Comparison of ENCODE assay signal across 1 cellular context in the genomic region with DNA sequence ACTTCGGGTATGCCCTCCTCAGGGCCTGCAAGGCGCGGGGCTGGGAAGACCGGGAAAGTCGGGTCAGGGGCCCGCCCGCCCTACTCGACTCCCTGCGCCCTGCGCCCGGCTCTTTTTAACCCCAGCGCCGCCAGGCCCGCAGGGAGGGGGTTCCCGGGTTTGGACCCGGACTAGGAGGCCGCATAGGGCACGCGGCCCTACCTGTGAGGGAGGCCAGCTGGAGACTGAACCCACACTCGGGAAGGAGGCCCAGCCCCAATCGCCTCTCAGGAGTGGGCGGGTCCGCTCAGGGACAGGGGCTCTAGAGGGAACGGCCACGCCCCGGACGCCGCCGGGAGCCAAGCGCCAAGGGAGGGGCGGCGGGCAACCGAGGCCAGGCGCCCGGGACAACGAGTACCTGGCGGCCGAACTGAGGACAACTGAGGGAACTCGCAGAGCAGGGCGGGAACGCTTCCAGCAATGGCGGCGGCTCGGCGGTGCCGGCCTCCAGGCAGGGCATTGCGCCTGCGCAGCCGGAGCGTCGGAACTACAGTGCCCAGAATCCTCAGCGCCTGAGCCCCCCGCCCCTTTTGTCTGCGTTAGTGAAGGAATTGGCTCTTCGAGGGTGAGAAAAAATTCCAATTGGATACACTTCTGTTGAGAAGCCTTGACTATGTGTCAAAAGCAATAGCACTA.
TF ChIP-seq lines count a peak whose summit lies in the region.

A gene (minus strand): TSS at position 484 of the 675 bp plus-strand sequence.

TF ChIP-seq in K562, 482 proteins besides CTCF, POLR2A, EP300 and RAD21 (continued from another document and continues in another):
- TF ChIP-seq, protein P1, sequence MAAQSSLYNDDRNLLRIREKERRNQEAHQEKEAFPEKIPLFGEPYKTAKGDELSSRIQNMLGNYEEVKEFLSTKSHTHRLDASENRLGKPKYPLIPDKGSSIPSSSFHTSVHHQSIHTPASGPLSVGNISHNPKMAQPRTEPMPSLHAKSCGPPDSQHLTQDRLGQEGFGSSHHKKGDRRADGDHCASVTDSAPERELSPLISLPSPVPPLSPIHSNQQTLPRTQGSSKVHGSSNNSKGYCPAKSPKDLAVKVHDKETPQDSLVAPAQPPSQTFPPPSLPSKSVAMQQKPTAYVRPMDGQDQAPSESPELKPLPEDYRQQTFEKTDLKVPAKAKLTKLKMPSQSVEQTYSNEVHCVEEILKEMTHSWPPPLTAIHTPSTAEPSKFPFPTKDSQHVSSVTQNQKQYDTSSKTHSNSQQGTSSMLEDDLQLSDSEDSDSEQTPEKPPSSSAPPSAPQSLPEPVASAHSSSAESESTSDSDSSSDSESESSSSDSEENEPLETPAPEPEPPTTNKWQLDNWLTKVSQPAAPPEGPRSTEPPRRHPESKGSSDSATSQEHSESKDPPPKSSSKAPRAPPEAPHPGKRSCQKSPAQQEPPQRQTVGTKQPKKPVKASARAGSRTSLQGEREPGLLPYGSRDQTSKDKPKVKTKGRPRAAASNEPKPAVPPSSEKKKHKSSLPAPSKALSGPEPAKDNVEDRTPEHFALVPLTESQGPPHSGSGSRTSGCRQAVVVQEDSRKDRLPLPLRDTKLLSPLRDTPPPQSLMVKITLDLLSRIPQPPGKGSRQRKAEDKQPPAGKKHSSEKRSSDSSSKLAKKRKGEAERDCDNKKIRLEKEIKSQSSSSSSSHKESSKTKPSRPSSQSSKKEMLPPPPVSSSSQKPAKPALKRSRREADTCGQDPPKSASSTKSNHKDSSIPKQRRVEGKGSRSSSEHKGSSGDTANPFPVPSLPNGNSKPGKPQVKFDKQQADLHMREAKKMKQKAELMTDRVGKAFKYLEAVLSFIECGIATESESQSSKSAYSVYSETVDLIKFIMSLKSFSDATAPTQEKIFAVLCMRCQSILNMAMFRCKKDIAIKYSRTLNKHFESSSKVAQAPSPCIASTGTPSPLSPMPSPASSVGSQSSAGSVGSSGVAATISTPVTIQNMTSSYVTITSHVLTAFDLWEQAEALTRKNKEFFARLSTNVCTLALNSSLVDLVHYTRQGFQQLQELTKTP (IDR thresholded peaks at IDR 0.05; ENCODE audit: low read depth in 1 of 2, partially characterized antibody in 2 of 2) = peak in 1 of 2 experiments; percentile 87
- TF ChIP-seq PCBP2 (IDR thresholded peaks at IDR 0.05; ENCODE audit: low read depth, low read length, poor library complexity, severe bottlenecking) (no peak), CXXC5 (CRISPR knock-in tag; IDR thresholded peaks at IDR 0.05) (peak; percentile 54; the same call in 1 of the 2 replicates), NFIC (IDR thresholded peaks at IDR 0.05) (peak; percentile 52), GABPA (tag; conservative IDR thresholded peaks at IDR 0.05; ENCODE audit: low read depth) (0 out of 2 replicates have a peak, but pooled peaks have one; percentile 22), KLF13 (tag; IDR thresholded peaks at IDR 0.05; ENCODE audit: borderline replicate concordance, low read depth) (peak; percentile 89), SRF (CRISPR knock-in tag; IDR thresholded peaks at IDR 0.05) (peak in 1 of 2 experiments; percentile 67; a peak in 1 of 4 replicates), CREM (IDR thresholded peaks at IDR 0.05; ENCODE audit: low read depth) (0 out of 2 replicates have a peak, but pooled peaks have one; percentile 13), KAT7 (CRISPR knock-in tag; IDR thresholded peaks at IDR 0.05; ENCODE audit: borderline replicate concordance) (peak; percentile 55; the same call in 1 of the 2 replicates), RBBP5 (IDR thresholded peaks at IDR 0.05; ENCODE audit: borderline replicate concordance, insufficient read depth, low read length, poor library complexity, severe bottlenecking) (peak; percentile 52), MBD2 (IDR thresholded peaks at IDR 0.05; ENCODE audit: borderline replicate concordance, low read depth) (peak; percentile 51; the same call in 1 of the 2 replicates), HDAC1 (IDR thresholded peaks at IDR 0.05) (0 out of 4 replicates have a peak, but pooled peaks of 1 of the 2 experiments have one; percentile 30), ZNF75A (CRISPR knock-in tag; IDR thresholded peaks at IDR 0.05) (no peak), MTA3 (IDR thresholded peaks at IDR 0.05; ENCODE audit: borderline replicate concordance) (peak; percentile 71; the same call in 1 of the 2 replicates), TBP (optimal IDR thresholded peaks at IDR 0.05; ENCODE audit: low read depth, low read length) (peak; percentile 59), MEIS2 (IDR thresholded peaks at IDR 0.05; ENCODE audit: partially characterized antibody) (peak; percentile 60), RB1 (IDR thresholded peaks at IDR 0.05; ENCODE audit: low read depth) (peak; percentile 52; the same call in 1 of the 2 replicates), SUPT5H (IDR thresholded peaks at IDR 0.05) (peak; percentile 62), SAP30 (IDR thresholded peaks at IDR 0.05; ENCODE audit: borderline replicate concordance, insufficient read depth, low read depth, low read length, poor library complexity, severe bottlenecking) (peak; percentile 30), TBL1XR1 (IDR thresholded peaks at IDR 0.05; ENCODE audit: low read length in 2 of 2) (no peak), ATF7 (IDR thresholded peaks at IDR 0.05) (peak; percentile 34; the same call in 1 of the 2 replicates), NRF1 (conservative IDR thresholded peaks at IDR 0.05 in 1 of 2, IDR thresholded peaks at IDR 0.05 in 1 of 2) (peak; percentile 96 to 97), RBFOX2 (IDR thresholded peaks at IDR 0.05; ENCODE audit: low read depth, low read length) (peak; percentile 89), YY1 (IDR thresholded peaks at IDR 0.05; ENCODE audit: borderline replicate concordance in 1 of 3, control insufficient read depth in 1 of 3, extremely low read depth in 1 of 3, insufficient read depth in 3 of 3, insufficient read length in 1 of 3, insufficient replicate concordance in 2 of 3, low read depth in 1 of 3, low read length in 2 of 3) (peak; percentile 81 to 98 (median 95)), ZFX (CRISPR knock-in tag; IDR thresholded peaks at IDR 0.05) (peak; percentile 90), ZNF586 (CRISPR knock-in tag; conservative IDR thresholded peaks at IDR 0.05) (no peak), ZBTB7A (IDR thresholded peaks at IDR 0.05; ENCODE audit: borderline replicate concordance, control insufficient read depth, low read depth, low read length) (peak; percentile 70; the same call in 1 of the 2 replicates), POLR2G (IDR thresholded peaks at IDR 0.05; ENCODE audit: low read depth, low read length) (peak; percentile 87), RBM22 (IDR thresholded peaks at IDR 0.05; ENCODE audit: low read depth, low read length, poor library complexity, severe bottlenecking) (no peak), HMGN3 (IDR thresholded peaks at IDR 0.05; ENCODE audit: borderline replicate concordance, extremely low read depth, insufficient read length, low read depth, low read length) (peak; percentile 68), ZNF76 (CRISPR knock-in tag; IDR thresholded peaks at IDR 0.05; ENCODE audit: borderline replicate concordance) (0 out of 2 replicates have a peak, but pooled peaks have one; percentile 59), SIX5 (IDR thresholded peaks at IDR 0.05; ENCODE audit: borderline replicate concordance in 1 of 2, insufficient read depth in 1 of 2, low read depth in 1 of 2, low read length in 2 of 2) (peak; percentile 59 to 62; a peak in 3 of 4 replicates), PHF8 (IDR thresholded peaks at IDR 0.05; ENCODE audit: borderline replicate concordance, low read length) (peak; percentile 72), PTBP1 (IDR thresholded peaks at IDR 0.05; ENCODE audit: low read depth, low read length) (no peak), EGR1 (conservative IDR thresholded peaks at IDR 0.05) (peak; percentile 57), ATF1 (CRISPR knock-in tag; IDR thresholded peaks at IDR 0.05) (no peak), ATF1 (tag; IDR thresholded peaks at IDR 0.05) (peak; percentile 23; the same call in 1 of the 2 replicates), MAZ (CRISPR knock-in tag; conservative IDR thresholded peaks at IDR 0.05 in 1 of 2, IDR thresholded peaks at IDR 0.05 in 1 of 2) (peak; percentile 36 to 75; a peak in 2 of 4 replicates), MYC (IDR thresholded peaks at IDR 0.05; ENCODE audit: low read depth, low read length) (peak; percentile 25; the same call in 1 of the 2 replicates), MYC (CRISPR knock-in tag; IDR thresholded peaks at IDR 0.05; ENCODE audit: borderline replicate concordance, low read depth) (no peak), FUS (optimal IDR thresholded peaks at IDR 0.05; ENCODE audit: low read depth, low read length) (no peak)
- TF ChIP-seq, protein P2, sequence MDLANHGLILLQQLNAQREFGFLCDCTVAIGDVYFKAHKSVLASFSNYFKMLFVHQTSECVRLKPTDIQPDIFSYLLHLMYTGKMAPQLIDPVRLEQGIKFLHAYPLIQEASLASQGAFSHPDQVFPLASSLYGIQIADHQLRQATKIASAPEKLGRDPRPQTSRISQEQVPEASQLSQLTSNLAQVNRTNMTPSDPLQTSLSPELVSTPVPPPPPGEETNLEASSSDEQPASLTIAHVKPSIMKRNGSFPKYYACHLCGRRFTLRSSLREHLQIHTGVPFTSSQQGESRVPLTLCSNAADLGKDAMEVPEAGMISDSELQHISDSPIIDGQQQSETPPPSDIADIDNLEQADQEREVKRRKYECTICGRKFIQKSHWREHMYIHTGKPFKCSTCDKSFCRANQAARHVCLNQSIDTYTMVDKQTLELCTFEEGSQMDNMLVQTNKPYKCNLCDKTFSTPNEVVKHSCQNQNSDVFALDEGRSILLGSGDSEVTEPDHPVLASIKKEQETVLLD (IDR thresholded peaks at IDR 0.05) = peak; percentile 75
- TF ChIP-seq, protein P3, sequence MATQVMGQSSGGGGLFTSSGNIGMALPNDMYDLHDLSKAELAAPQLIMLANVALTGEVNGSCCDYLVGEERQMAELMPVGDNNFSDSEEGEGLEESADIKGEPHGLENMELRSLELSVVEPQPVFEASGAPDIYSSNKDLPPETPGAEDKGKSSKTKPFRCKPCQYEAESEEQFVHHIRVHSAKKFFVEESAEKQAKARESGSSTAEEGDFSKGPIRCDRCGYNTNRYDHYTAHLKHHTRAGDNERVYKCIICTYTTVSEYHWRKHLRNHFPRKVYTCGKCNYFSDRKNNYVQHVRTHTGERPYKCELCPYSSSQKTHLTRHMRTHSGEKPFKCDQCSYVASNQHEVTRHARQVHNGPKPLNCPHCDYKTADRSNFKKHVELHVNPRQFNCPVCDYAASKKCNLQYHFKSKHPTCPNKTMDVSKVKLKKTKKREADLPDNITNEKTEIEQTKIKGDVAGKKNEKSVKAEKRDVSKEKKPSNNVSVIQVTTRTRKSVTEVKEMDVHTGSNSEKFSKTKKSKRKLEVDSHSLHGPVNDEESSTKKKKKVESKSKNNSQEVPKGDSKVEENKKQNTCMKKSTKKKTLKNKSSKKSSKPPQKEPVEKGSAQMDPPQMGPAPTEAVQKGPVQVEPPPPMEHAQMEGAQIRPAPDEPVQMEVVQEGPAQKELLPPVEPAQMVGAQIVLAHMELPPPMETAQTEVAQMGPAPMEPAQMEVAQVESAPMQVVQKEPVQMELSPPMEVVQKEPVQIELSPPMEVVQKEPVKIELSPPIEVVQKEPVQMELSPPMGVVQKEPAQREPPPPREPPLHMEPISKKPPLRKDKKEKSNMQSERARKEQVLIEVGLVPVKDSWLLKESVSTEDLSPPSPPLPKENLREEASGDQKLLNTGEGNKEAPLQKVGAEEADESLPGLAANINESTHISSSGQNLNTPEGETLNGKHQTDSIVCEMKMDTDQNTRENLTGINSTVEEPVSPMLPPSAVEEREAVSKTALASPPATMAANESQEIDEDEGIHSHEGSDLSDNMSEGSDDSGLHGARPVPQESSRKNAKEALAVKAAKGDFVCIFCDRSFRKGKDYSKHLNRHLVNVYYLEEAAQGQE (CRISPR knock-in tag; IDR thresholded peaks at IDR 0.05; ENCODE audit: low read depth) = 0 out of 2 replicates have a peak, but pooled peaks have one; percentile 21
- TF ChIP-seq, protein P4, sequence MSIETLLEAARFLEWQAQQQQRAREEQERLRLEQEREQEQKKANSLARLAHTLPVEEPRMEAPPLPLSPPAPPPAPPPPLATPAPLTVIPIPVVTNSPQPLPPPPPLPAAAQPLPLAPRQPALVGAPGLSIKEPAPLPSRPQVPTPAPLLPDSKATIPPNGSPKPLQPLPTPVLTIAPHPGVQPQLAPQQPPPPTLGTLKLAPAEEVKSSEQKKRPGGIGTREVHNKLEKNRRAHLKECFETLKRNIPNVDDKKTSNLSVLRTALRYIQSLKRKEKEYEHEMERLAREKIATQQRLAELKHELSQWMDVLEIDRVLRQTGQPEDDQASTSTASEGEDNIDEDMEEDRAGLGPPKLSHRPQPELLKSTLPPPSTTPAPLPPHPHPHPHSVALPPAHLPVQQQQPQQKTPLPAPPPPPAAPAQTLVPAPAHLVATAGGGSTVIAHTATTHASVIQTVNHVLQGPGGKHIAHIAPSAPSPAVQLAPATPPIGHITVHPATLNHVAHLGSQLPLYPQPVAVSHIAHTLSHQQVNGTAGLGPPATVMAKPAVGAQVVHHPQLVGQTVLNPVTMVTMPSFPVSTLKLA (conservative IDR thresholded peaks at IDR 0.05) = peak in 1 of 2 experiments; percentile 43; a peak in 2 of 4 replicates
- TF ChIP-seq, protein P5, sequence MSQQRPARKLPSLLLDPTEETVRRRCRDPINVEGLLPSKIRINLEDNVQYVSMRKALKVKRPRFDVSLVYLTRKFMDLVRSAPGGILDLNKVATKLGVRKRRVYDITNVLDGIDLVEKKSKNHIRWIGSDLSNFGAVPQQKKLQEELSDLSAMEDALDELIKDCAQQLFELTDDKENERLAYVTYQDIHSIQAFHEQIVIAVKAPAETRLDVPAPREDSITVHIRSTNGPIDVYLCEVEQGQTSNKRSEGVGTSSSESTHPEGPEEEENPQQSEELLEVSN (IDR thresholded peaks at IDR 0.05; ENCODE audit: borderline replicate concordance in 1 of 2, extremely low read depth in 1 of 2, insufficient read depth in 1 of 2, insufficient read length in 1 of 2, low read depth in 1 of 2, low read length in 1 of 2, poor library complexity in 1 of 2, severe bottlenecking in 1 of 2) = peak; percentile 53 to 62
- TF ChIP-seq, protein P6, sequence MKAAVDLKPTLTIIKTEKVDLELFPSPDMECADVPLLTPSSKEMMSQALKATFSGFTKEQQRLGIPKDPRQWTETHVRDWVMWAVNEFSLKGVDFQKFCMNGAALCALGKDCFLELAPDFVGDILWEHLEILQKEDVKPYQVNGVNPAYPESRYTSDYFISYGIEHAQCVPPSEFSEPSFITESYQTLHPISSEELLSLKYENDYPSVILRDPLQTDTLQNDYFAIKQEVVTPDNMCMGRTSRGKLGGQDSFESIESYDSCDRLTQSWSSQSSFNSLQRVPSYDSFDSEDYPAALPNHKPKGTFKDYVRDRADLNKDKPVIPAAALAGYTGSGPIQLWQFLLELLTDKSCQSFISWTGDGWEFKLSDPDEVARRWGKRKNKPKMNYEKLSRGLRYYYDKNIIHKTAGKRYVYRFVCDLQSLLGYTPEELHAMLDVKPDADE (conservative IDR thresholded peaks at IDR 0.05; ENCODE audit: control insufficient read depth, low read depth, low read length) = peak; percentile 69; the same call in 1 of the 2 replicates
- TF ChIP-seq, protein P7, sequence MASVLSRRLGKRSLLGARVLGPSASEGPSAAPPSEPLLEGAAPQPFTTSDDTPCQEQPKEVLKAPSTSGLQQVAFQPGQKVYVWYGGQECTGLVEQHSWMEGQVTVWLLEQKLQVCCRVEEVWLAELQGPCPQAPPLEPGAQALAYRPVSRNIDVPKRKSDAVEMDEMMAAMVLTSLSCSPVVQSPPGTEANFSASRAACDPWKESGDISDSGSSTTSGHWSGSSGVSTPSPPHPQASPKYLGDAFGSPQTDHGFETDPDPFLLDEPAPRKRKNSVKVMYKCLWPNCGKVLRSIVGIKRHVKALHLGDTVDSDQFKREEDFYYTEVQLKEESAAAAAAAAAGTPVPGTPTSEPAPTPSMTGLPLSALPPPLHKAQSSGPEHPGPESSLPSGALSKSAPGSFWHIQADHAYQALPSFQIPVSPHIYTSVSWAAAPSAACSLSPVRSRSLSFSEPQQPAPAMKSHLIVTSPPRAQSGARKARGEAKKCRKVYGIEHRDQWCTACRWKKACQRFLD (CRISPR knock-in tag; IDR thresholded peaks at IDR 0.05) = 0 out of 2 replicates have a peak, but pooled peaks have one; percentile 34
